1 cellular context compared by ENCODE assay signal in the genomic region with DNA sequence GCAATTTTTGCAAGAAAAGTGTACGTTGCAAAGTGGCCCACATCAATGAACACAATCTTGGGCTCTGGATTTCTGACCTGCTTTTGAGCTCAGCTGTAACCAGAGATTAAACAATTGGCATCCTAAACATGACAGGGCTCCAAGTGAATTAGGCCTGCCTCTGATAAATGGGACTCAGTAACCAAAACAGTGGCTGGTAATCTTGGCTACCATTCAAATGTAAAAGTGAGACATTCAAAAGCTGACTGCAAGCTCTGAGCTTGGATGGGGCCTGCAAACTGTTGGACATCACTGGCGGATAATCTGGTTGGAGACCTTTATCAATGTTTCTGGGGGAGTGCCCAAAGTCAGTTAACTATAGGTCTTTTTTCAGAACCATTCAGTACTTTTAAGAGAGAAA.
TF ChIP-seq lines count a peak whose summit lies in the region.

No MANE protein-coding gene starts in this region.

TF ChIP-seq in IMR-90, 13 proteins besides CTCF, POLR2A, EP300 and RAD21 (continued from another document):
- no peak for TF ChIP-seq MAZ (IDR thresholded peaks at IDR 0.05; ENCODE audit: borderline replicate concordance, low read depth, low read length)
- no peak for TF ChIP-seq CEBPB (IDR thresholded peaks at IDR 0.05; ENCODE audit: low read depth, low read length)
- no peak for TF ChIP-seq NFE2L2 (IDR thresholded peaks at IDR 0.05; ENCODE audit: low read depth, low read length)
